In the genomic region with DNA sequence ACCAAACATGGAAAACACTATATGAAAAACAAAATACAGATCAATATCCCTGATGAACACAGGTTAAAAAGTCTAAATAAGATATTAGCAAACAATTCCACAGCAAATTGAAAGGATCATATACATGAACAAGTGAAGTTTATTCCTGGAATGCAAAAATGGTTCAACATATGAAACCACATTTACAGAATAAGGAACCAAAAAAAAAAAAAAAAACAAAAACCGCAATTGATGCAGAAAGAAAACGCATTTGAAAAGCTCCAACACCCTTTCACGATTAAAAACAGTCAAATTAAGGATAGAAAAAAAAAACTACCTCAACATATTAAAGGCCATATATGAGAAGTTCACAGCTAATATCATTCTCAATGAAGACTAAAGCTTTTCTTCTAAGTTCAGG, we compare ENCODE assay signal across 21 cellular contexts. TPM values are rescaled to one million over a fixed set of nuclear protein-coding genes. Genes with fewer than 3 reads are reported as not detected.
DNase-seq lines count a peak whose midpoint lies in the region; ATAC-seq and TF ChIP-seq lines count a peak whose summit lies in the region.
"Had no signal": no experiment of that assay in that cellular context is flagged by ENCODE, and none has a peak within 500 bp of the region (broad histone marks: within the 10 kb centered on the region; RNA-seq: fewer than 3 reads in every experiment).

No MANE protein-coding gene starts in this region.

- H3K27ac ChIP-seq in DOHH2 (ENCODE audit: low read depth, low read length) (no peak overlapping the region), Karpas-422 (ENCODE audit: low read length) (peak overlapping the region; percentile 32), OCI-LY7 (ENCODE audit: low read depth, low read length, poor library complexity, severe bottlenecking) (no peak overlapping the region)
- H3K27ac ChIP-seq: A549; BLaER1 treated with 17β-estradiol and CSF1 and Interleukin-3, amounts not matched to agents 10 nM and 100 nM had no signal

- H3K27me3 Mint-ChIP-seq in dendritic cell treated with granulocyte-macrophage colony-stimulating factor and Interleukin-4, amounts not matched to agents 40 ng/mL and 50 ng/mL, for 4 days, result no peaks in the 10 kb centered on the region
- H3K27me3 Mint-ChIP-seq in naive B cell, result no peaks in the 10 kb centered on the region
- H3K27me3 Mint-ChIP-seq: CD4-positive, alpha-beta memory T cell had no signal

- CTCF ChIA-PET in OCI-LY7 (lab: Charles Lee; ENCODE audit: unreplicated experiment), result no interaction called here

- intact Hi-C loops in dendritic cell treated with granulocyte-macrophage colony-stimulating factor and Interleukin-4, amounts not matched to agents 40 ng/mL and 50 ng/mL, for 4 days (cut with micrococcal nuclease), result no loop called here
- intact Hi-C loops in head of caudate nucleus (cut with DNase I) (no loop called here), OCI-LY7 (cut with micrococcal nuclease; ENCODE audit: unreplicated experiment) (no loop called here)

- H3K9me3 Mint-ChIP-seq in dendritic cell treated with granulocyte-macrophage colony-stimulating factor and Interleukin-4, amounts not matched to agents 40 ng/mL and 50 ng/mL, for 4 days, result no peaks in the 10 kb centered on the region
- H3K9me3 Mint-ChIP-seq in naive B cell, result no peaks in the 10 kb centered on the region
- H3K9me3 Mint-ChIP-seq: HFFc6 had no signal

- peak in 1 of 2 donors; percentile 25 for ATAC-seq in naive B cell (ENCODE audit: low read depth in 2 of 2)
- no peak for ATAC-seq in HG03039 (IDR thresholded peaks at IDR 0.05; ENCODE audit: unreplicated experiment)
- ATAC-seq: A549 had no signal

- H3K9me2 ChIP-seq in DOHH2 (replicated peaks; ENCODE audit: control insufficient read depth, low read length), result no peaks in the 10 kb centered on the region
- no peaks in the 10 kb centered on the region for H3K9me2 ChIP-seq in Karpas-422 (replicated peaks; ENCODE audit: insufficient read depth, low read length)
- no peaks in the 10 kb centered on the region for H3K9me2 ChIP-seq in OCI-LY7 (ENCODE audit: insufficient read depth, low read length)

- TF ChIP-seq CTCF in DOHH2 (IDR thresholded peaks at IDR 0.05; ENCODE audit: low read depth, low read length, poor library complexity, severe bottlenecking), result no peak
- no peak for TF ChIP-seq CTCF in OCI-LY7 (conservative IDR thresholded peaks at IDR 0.05; ENCODE audit: low read length)

- H3K9me3 ChIP-seq in DOHH2 (ENCODE audit: control insufficient read depth, insufficient read depth, low read length) (no peaks in the 10 kb centered on the region; the same call in 1 of the 2 replicates), Karpas-422 (ENCODE audit: low read length) (no peaks in the 10 kb centered on the region), OCI-LY7 (ENCODE audit: low read length) (no peaks in the 10 kb centered on the region; the same call in 1 of the 2 replicates)
- H3K9me3 ChIP-seq: BE2C, Caco-2, HAP-1 had no signal

- H3K36me3 ChIP-seq in DOHH2 (ENCODE audit: control insufficient read depth, low read length) (peaks cover 65% of the 10 kb centered on the region), Karpas-422 (ENCODE audit: insufficient read depth, low read length) (peaks cover 27% of the 10 kb centered on the region), OCI-LY7 (ENCODE audit: insufficient read depth, low read length) (peaks cover 53% of the 10 kb centered on the region)
- H3K36me3 ChIP-seq: BE2C had no signal

- no peak overlapping the region for H3K9ac ChIP-seq in Karpas-422 (ENCODE audit: low read length)
- H3K9ac ChIP-seq: BLaER1 treated with 17β-estradiol and CSF1 and Interleukin-3, amounts not matched to agents 10 nM and 100 nM had no signal

- H3K79me2 ChIP-seq in DOHH2 (ENCODE audit: control insufficient read depth, low read length) (peaks cover 56% of the 10 kb centered on the region), Karpas-422 (ENCODE audit: low read length) (peaks cover 81% of the 10 kb centered on the region), OCI-LY7 (ENCODE audit: insufficient read depth, low read depth, low read length) (peaks cover 20% of the 10 kb centered on the region; the same call in 1 of the 2 replicates)

- H3K4me1 ChIP-seq in DOHH2 (ENCODE audit: control insufficient read depth, low read length) (peaks cover 20% of the 10 kb centered on the region), Karpas-422 (ENCODE audit: low read length) (peaks cover 32% of the 10 kb centered on the region), OCI-LY7 (ENCODE audit: insufficient read depth, low read length, poor library complexity, severe bottlenecking) (peaks cover 8% of the 10 kb centered on the region)
- H3K4me1 ChIP-seq: A549, BE2C, Caco-2, HAP-1 had no signal

- peaks cover 23% of the 10 kb centered on the region for H3K4me1 Mint-ChIP-seq in dendritic cell treated with granulocyte-macrophage colony-stimulating factor and Interleukin-4, amounts not matched to agents 40 ng/mL and 50 ng/mL, for 4 days (ENCODE audit: low read depth)
- peaks cover 15 to 25% (median 22%) of the 10 kb centered on the region in 3 donors for H3K4me1 Mint-ChIP-seq in naive B cell
- H3K4me1 Mint-ChIP-seq: CD14-positive monocyte had no signal

- H3K4me2 ChIP-seq in DOHH2 (ENCODE audit: low read length), result 0 out of 2 replicates have a peak overlapping the region, but pooled peaks have one; percentile 27
- H3K4me2 ChIP-seq in Karpas-422 (ENCODE audit: low read depth, low read length, poor library complexity, severe bottlenecking), result no peak overlapping the region
- H3K4me2 ChIP-seq in OCI-LY7 (ENCODE audit: low read length), result no peak overlapping the region
- H3K4me2 ChIP-seq: A549; BLaER1 treated with 17β-estradiol and CSF1 and Interleukin-3, amounts not matched to agents 10 nM and 100 nM had no signal

- no TSS peak for BruUV-seq in OCI-LY7 (replicated peaks; lab: Mats Ljungman, UMichigan)

- H4K20me1 ChIP-seq in DOHH2 (ENCODE audit: control insufficient read depth, insufficient read depth, low read depth, low read length) (no peaks in the 10 kb centered on the region), Karpas-422 (ENCODE audit: insufficient read depth, low read depth, low read length) (no peaks in the 10 kb centered on the region), OCI-LY7 (ENCODE audit: insufficient read depth, low read length) (no peaks in the 10 kb centered on the region)
- H4K20me1 ChIP-seq: BLaER1 treated with 17β-estradiol and CSF1 and Interleukin-3, amounts not matched to agents 10 nM and 100 nM had no signal

- H3K4me3 ChIP-seq in DOHH2 (ENCODE audit: low read length) (no peak overlapping the region), Karpas-422 (ENCODE audit: low read length) (no peak overlapping the region), OCI-LY7 (ENCODE audit: low read depth, low read length, poor library complexity, severe bottlenecking) (no peak overlapping the region)
- H3K4me3 ChIP-seq: A549; BLaER1 treated with 17β-estradiol and CSF1 and Interleukin-3, amounts not matched to agents 10 nM and 100 nM; HAP-1 had no signal

- H3F3A ChIP-seq in DOHH2 (ENCODE audit: control insufficient read depth, insufficient read depth), result no peaks in the 10 kb centered on the region

- no peak overlapping the region for H2AFZ ChIP-seq in Karpas-422 (ENCODE audit: low read length)
- H2AFZ ChIP-seq in OCI-LY7 (ENCODE audit: low read length), result no peak overlapping the region

- DNase-seq in Karpas-422, result no peak
- no peak for DNase-seq in naive B cell
- no peak for DNase-seq in head of caudate nucleus
- DNase-seq in OCI-LY7 (ENCODE audit: low spot score), result no peak
- DNase-seq: 8988T; ACHN; AML-193; BE2C; Caco-2; CD4-positive, alpha-beta memory T cell; DMS153; GF-D8; GOT3; HFFc6 had no signal

- peak overlapping the region; percentile 70 for H3K27ac Mint-ChIP-seq in dendritic cell treated with granulocyte-macrophage colony-stimulating factor and Interleukin-4, amounts not matched to agents 40 ng/mL and 50 ng/mL, for 4 days
- H3K27ac Mint-ChIP-seq in naive B cell, result peak overlapping the region in 4 of 6 donors; percentile 1 to 54 (median 18)
- H3K27ac Mint-ChIP-seq: CD14-positive monocyte, HFFc6 had no signal

- H3K27me3 ChIP-seq in DOHH2 (ENCODE audit: control insufficient read depth, low read length) (no peaks in the 10 kb centered on the region), Karpas-422 (ENCODE audit: low read length) (no peaks in the 10 kb centered on the region)
- H3K27me3 ChIP-seq: BE2C; BLaER1 treated with 17β-estradiol and CSF1 and Interleukin-3, amounts not matched to agents 10 nM and 100 nM had no signal

- POLR2A ChIA-PET in OCI-LY7 (lab: Charles Lee), result interaction anchor here (1.3 kb wide), 1 partner anchor 10 kb away, joined by 4 read pairs; no protein-coding TSS in a partner anchor

- peaks cover 30% of the 10 kb centered on the region for H3K36me3 Mint-ChIP-seq in dendritic cell treated with granulocyte-macrophage colony-stimulating factor and Interleukin-4, amounts not matched to agents 40 ng/mL and 50 ng/mL, for 4 days (ENCODE audit: low read depth)
- peaks cover 32 to 34% of the 10 kb centered on the region in 2 donors for H3K36me3 Mint-ChIP-seq in naive B cell

- peak overlapping the region; percentile 23 for H3K4me3 Mint-ChIP-seq in dendritic cell treated with granulocyte-macrophage colony-stimulating factor and Interleukin-4, amounts not matched to agents 40 ng/mL and 50 ng/mL, for 4 days
- peak overlapping the region in 2 of 8 donors; percentile 3 to 15 for H3K4me3 Mint-ChIP-seq in naive B cell
- H3K4me3 Mint-ChIP-seq: CD14-positive monocyte; CD4-positive, alpha-beta memory T cell; HFFc6 had no signal

RNA-seq across cellular contexts. Expression of a gene that starts 45.4 kb away (rescaled TPM):
- 15.6 and 28.5 TPM in 2 replicates for total RNA-seq in Karpas-422 (2014; rRNA removed; shearing (Covaris generic); ENCODE audit: low replicate concordance)
- polyA plus RNA-seq in naive B cell (ENCODE audit: low read depth in 6 of 6), result 1 to 10 TPM; 1.9 to 5.0 (median 2.8) TPM
- total RNA-seq in OCI-LY7 (2014; rRNA removed; shearing (Covaris generic)), result 15.2 and 16.3 TPM in 2 replicates
- total RNA-seq in OCI-LY7 (2022), result 40.3 and 47.0 TPM in 2 replicates

RNA-seq across cellular contexts. Expression of a gene that starts 45.8 kb away (rescaled TPM):
- total RNA-seq in Karpas-422 (2014; rRNA removed; shearing (Covaris generic); ENCODE audit: low replicate concordance), result 36.8 and 41.2 TPM in 2 replicates
- polyA plus RNA-seq in naive B cell (ENCODE audit: low read depth in 6 of 6), result 10 to 100 TPM in 4 of 6 donors, 1 to 10 TPM in 2; 4.1 to 17.4 (median 12.4) TPM
- total RNA-seq in OCI-LY7 (2014; rRNA removed; shearing (Covaris generic)), result 8.8 and 21.1 TPM in 2 replicates
- 25.7 and 28.6 TPM in 2 replicates for total RNA-seq in OCI-LY7 (2022)
